Comparison of ENCODE assay signal across 21 cellular contexts in the genomic region with DNA sequence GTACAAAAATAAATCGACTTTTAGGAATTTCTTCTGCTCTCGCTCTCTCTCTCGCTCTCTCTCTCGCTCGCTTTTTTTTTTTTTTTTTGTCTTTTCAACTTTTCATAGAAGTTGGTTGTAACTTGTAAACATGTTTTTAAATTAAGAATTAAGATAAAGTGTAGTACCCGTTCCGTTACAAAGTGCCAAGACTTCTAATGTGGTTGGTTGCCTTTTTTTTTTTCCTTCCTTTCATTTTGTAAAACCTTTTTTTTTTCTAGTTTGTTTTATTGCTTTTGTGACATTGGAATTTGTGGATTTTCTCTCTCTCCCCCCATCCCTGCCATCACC. TPM values are rescaled to one million over a fixed set of nuclear protein-coding genes. Genes with fewer than 3 reads are reported as not detected.
DNase-seq lines count a peak whose midpoint lies in the region; ATAC-seq and TF ChIP-seq lines count a peak whose summit lies in the region.
"Had no signal": no experiment of that assay in that cellular context is flagged by ENCODE, and none has a peak within 500 bp of the region (broad histone marks: within the 10 kb centered on the region; RNA-seq: fewer than 3 reads in every experiment).

No MANE protein-coding gene starts in this region.

- no peak overlapping the region for H3K27ac ChIP-seq in Karpas-422 (ENCODE audit: low read length)
- H3K27ac ChIP-seq: body of pancreas had no signal

- DNase-seq in activated naive CD4-positive, alpha-beta T cell (lab: John Stamatoyannopoulos, UW): no peak
- DNase-seq in Karpas-422: no peak
- DNase-seq in effector memory CD8-positive, alpha-beta T cell: no peak
- DNase-seq in type B pancreatic cell (ENCODE audit: extremely low spot score, unreplicated experiment): no peak
- no peak for DNase-seq in GM19238 (ENCODE audit: insufficient read length, low spot score)
- no peak for DNase-seq in amygdala (lab: John Stamatoyannopoulos, UW)
- DNase-seq in GM10266 (ENCODE audit: extremely low spot score): no peak
- DNase-seq: body of pancreas; C1 segment of cervical spinal cord; DMS 273 treated with DMSO at 0.1 percent for 48 hours; effector CD4-positive, alpha-beta T cell; foreskin melanocyte; left cardiac atrium; MV-4-11; NCI-H146; NCI-H510A treated with DMSO at 0.1 percent for 48 hours; SIG-M5; stimulated activated CD8-positive, alpha-beta memory T cell treated with anti-CD3 and anti-CD28 coated beads, Interleukin-4, amount 100 ng/mL, for 48 hours; substantia nigra had no signal

- peaks cover 36% of the 10 kb centered on the region for H4K20me1 ChIP-seq in Karpas-422 (ENCODE audit: insufficient read depth, low read depth, low read length)

- peaks cover 11% of the 10 kb centered on the region for H3K36me3 Mint-ChIP-seq in activated naive CD4-positive, alpha-beta T cell treated with anti-CD3 and anti-CD28 coated beads, Interleukin-2, amount 50 U/mL, for 24 hours
- peaks cover 97% of the 10 kb centered on the region for H3K36me3 Mint-ChIP-seq in effector memory CD8-positive, alpha-beta T cell (ENCODE audit: insufficient read depth)
- H3K36me3 Mint-ChIP-seq in type B pancreatic cell: peaks cover 17% of the 10 kb centered on the region

- peaks cover 22% of the 10 kb centered on the region for H3K4me1 ChIP-seq in Karpas-422 (ENCODE audit: low read length)

- peak overlapping the region; percentile 40 for H3K4me2 ChIP-seq in Karpas-422 (ENCODE audit: low read depth, low read length, poor library complexity, severe bottlenecking)

- no peaks in the 10 kb centered on the region for H3K9me3 ChIP-seq in Karpas-422 (ENCODE audit: low read length)
- H3K9me3 ChIP-seq: body of pancreas had no signal

- H3K27me3 Mint-ChIP-seq in activated naive CD4-positive, alpha-beta T cell treated with anti-CD3 and anti-CD28 coated beads, Interleukin-2, amount 50 U/mL, for 24 hours: no peaks in the 10 kb centered on the region
- no peaks in the 10 kb centered on the region for H3K27me3 Mint-ChIP-seq in effector memory CD8-positive, alpha-beta T cell
- H3K27me3 Mint-ChIP-seq in type B pancreatic cell: no peaks in the 10 kb centered on the region

- no peaks in the 10 kb centered on the region for H3K9me3 Mint-ChIP-seq in activated naive CD4-positive, alpha-beta T cell treated with anti-CD3 and anti-CD28 coated beads, Interleukin-2, amount 50 U/mL, for 24 hours
- no peaks in the 10 kb centered on the region for H3K9me3 Mint-ChIP-seq in effector memory CD8-positive, alpha-beta T cell
- H3K9me3 Mint-ChIP-seq in type B pancreatic cell: no peaks in the 10 kb centered on the region

- no peak overlapping the region for H3K4me3 ChIP-seq in Karpas-422 (ENCODE audit: low read length)
- H3K4me3 ChIP-seq: body of pancreas had no signal

- H3K36me3 ChIP-seq in Karpas-422 (ENCODE audit: insufficient read depth, low read length): peaks cover 7% of the 10 kb centered on the region; the same call in 1 of the 2 replicates

- H3K27ac Mint-ChIP-seq in activated naive CD4-positive, alpha-beta T cell treated with anti-CD3 and anti-CD28 coated beads, Interleukin-2, amount 50 U/mL, for 24 hours: peak overlapping the region; percentile 48
- H3K27ac Mint-ChIP-seq in effector memory CD8-positive, alpha-beta T cell: peak overlapping the region; percentile 71 to 83
- peak overlapping the region; percentile 80 for H3K27ac Mint-ChIP-seq in type B pancreatic cell

- H3K4me3 Mint-ChIP-seq in activated naive CD4-positive, alpha-beta T cell treated with anti-CD3 and anti-CD28 coated beads, Interleukin-2, amount 50 U/mL, for 24 hours: peak overlapping the region; percentile 24
- H3K4me3 Mint-ChIP-seq in effector memory CD8-positive, alpha-beta T cell: no peak overlapping the region
- no peak overlapping the region for H3K4me3 Mint-ChIP-seq in type B pancreatic cell

- H3K27me3 ChIP-seq in Karpas-422 (ENCODE audit: low read length): no peaks in the 10 kb centered on the region
- H3K27me3 ChIP-seq: body of pancreas had no signal

- no peak for ATAC-seq in effector memory CD8-positive, alpha-beta T cell (replicated peaks)
- ATAC-seq: body of pancreas, esophagus mucosa, left cardiac atrium had no signal

- no peak overlapping the region for H2AFZ ChIP-seq in Karpas-422 (ENCODE audit: low read length)

- no peaks in the 10 kb centered on the region for H3K9me2 ChIP-seq in Karpas-422 (replicated peaks; ENCODE audit: insufficient read depth, low read length)

- peaks cover 52% of the 10 kb centered on the region for H3K79me2 ChIP-seq in Karpas-422 (ENCODE audit: low read length)

- TF ChIP-seq CTCF in type B pancreatic cell (conservative IDR thresholded peaks at IDR 0.05): no peak
- TF ChIP-seq CTCF in GM10266 (IDR thresholded peaks at IDR 0.05; ENCODE audit: control insufficient read depth, insufficient read depth, low read depth, missing control alignments): no peak

- H3K4me1 Mint-ChIP-seq in activated naive CD4-positive, alpha-beta T cell treated with anti-CD3 and anti-CD28 coated beads, Interleukin-2, amount 50 U/mL, for 24 hours: peaks cover 23% of the 10 kb centered on the region
- H3K4me1 Mint-ChIP-seq in effector memory CD8-positive, alpha-beta T cell (ENCODE audit: low read depth in 2 of 2): peaks cover 16 to 24% of the 10 kb centered on the region in 2 donors
- H3K4me1 Mint-ChIP-seq in type B pancreatic cell (ENCODE audit: unreplicated experiment): peaks cover 8% of the 10 kb centered on the region

- no peak overlapping the region for H3K9ac ChIP-seq in Karpas-422 (ENCODE audit: low read length)

RNA-seq across cellular contexts. Expression of gene ZBTB7A, which starts 20.4 kb away (rescaled TPM):
- 7.2 and 29.3 TPM in 2 replicates for total RNA-seq in Karpas-422 (2014; rRNA removed; shearing (Covaris generic); ENCODE audit: low replicate concordance)
- total RNA-seq in type B pancreatic cell (ENCODE audit: low replicate concordance): 21.0 and 31.0 TPM in 2 replicates

RNA-seq across cellular contexts. Expression of gene PIAS4, which starts 38.8 kb away (rescaled TPM):
- 17.3 and 55.1 TPM in 2 replicates for total RNA-seq in Karpas-422 (2014; rRNA removed; shearing (Covaris generic); ENCODE audit: low replicate concordance)
- total RNA-seq in type B pancreatic cell (ENCODE audit: low replicate concordance): 39.8 and 42.3 TPM in 2 replicates
